1 cellular context compared by ENCODE assay signal in genomic region chr9:33102551-33103210, GRCh38.
A peak's percentile ranks its signal among the peaks of the same experiment; 100 is the strongest.
TF ChIP-seq lines count a peak whose summit lies in the region.

No MANE protein-coding gene starts in this region.

TF ChIP-seq in HepG2, 621 proteins besides CTCF, POLR2A, EP300 and RAD21:
- TF ChIP-seq ZMAT3 (CRISPR knock-in tag; conservative IDR thresholded peaks at IDR 0.05) (no peak), ZNF263 (CRISPR knock-in tag; IDR thresholded peaks at IDR 0.05) (peak; percentile 58; the same call in 1 of the 2 replicates), DBP (CRISPR knock-in tag; IDR thresholded peaks at IDR 0.05; ENCODE audit: not compliant biosample characterization) (no peak), ZNF564 (CRISPR knock-in tag; IDR thresholded peaks at IDR 0.05) (no peak), ZNF782 (CRISPR knock-in tag; IDR thresholded peaks at IDR 0.05; ENCODE audit: borderline replicate concordance) (no peak), ZNF891 (CRISPR knock-in tag; IDR thresholded peaks at IDR 0.05) (no peak)
- TF ChIP-seq, protein P1, sequence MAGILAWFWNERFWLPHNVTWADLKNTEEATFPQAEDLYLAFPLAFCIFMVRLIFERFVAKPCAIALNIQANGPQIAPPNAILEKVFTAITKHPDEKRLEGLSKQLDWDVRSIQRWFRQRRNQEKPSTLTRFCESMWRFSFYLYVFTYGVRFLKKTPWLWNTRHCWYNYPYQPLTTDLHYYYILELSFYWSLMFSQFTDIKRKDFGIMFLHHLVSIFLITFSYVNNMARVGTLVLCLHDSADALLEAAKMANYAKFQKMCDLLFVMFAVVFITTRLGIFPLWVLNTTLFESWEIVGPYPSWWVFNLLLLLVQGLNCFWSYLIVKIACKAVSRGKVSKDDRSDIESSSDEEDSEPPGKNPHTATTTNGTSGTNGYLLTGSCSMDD (CRISPR knock-in tag; IDR thresholded peaks at IDR 0.05): no peak
